23 cellular contexts compared by ENCODE assay signal in the genomic region with DNA sequence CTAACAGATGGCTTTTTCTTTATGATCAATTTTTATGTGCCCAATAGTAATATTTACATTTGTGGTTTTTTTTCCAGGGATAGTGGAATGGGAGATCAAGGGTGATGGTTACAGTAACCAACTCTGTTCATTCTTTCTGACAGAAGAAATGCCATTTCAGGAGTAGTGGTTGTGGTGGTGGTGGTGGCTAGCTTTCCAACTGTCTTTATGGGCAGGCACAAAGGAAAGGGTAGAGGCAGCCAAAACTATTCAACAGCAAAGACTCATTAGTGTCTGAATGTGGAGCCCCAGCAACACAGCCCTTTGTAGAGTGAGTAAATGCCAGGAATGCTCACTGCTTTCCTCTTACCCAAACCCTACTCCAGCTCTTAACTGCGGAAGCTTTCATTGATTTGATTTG.
"Had no signal": no experiment of that assay in that cellular context is flagged by ENCODE, and none has a peak within 500 bp of the region (broad histone marks: within the 10 kb centered on the region; RNA-seq: fewer than 3 reads in every experiment).

No MANE protein-coding gene starts in this region.

- H3K27ac Mint-ChIP-seq: activated CD4-positive, alpha-beta T cell treated with anti-CD3 and anti-CD28 coated beads for 36 hours; activated naive CD8-positive, alpha-beta T cell treated with anti-CD3 and anti-CD28 coated beads, Interleukin-2, amount 10 ng/mL, durations not matched to agents 7 days and 5 days; activated T-helper 2 cell treated with anti-CD3 and anti-CD28 coated beads, Interferon-gamma antibody, Interleukin-2, Interleukin-4, amounts not matched to agents 10 μg/mL and 5 μg/mL and 100 μg/mL, durations not matched to agents 14 hours and 24 hours and 36 hours; dendritic cell treated with granulocyte-macrophage colony-stimulating factor and Interleukin-4, amounts not matched to agents 40 ng/mL and 50 ng/mL, for 4 days; naive thymus-derived CD8-positive, alpha-beta T cell; stimulated activated memory B cell treated with anti-CD40 and anti-IgM and Interleukin-4, amounts not matched to agents 10 μg/mL and 1 μg/mL and 100 μg/mL, for 72 hours; type B pancreatic cell had no signal

- H3K36me3 Mint-ChIP-seq: activated naive CD8-positive, alpha-beta T cell treated with anti-CD3 and anti-CD28 coated beads, Interleukin-2, amount 10 ng/mL, durations not matched to agents 7 days and 5 days; naive thymus-derived CD8-positive, alpha-beta T cell; stimulated activated memory B cell treated with anti-CD40 and anti-IgM and Interleukin-4, amounts not matched to agents 10 μg/mL and 1 μg/mL and 100 μg/mL, for 72 hours; type B pancreatic cell had no signal

- ATAC-seq: activated CD4-positive, alpha-beta T cell treated with anti-CD3 and anti-CD28 coated beads for 36 hours; esophagus mucosa; foreskin keratinocyte; left lung; naive thymus-derived CD8-positive, alpha-beta T cell; stimulated activated memory B cell treated with anti-CD40 and anti-IgM and Interleukin-4, amounts not matched to agents 10 μg/mL and 1 μg/mL and 100 μg/mL, for 72 hours had no signal

- H3K9me3 Mint-ChIP-seq: activated naive CD8-positive, alpha-beta T cell treated with anti-CD3 and anti-CD28 coated beads, Interleukin-2, amount 10 ng/mL, durations not matched to agents 7 days and 5 days; activated T-helper 2 cell treated with anti-CD3 and anti-CD28 coated beads, Interferon-gamma antibody, Interleukin-2, Interleukin-4, amounts not matched to agents 10 μg/mL and 5 μg/mL and 100 μg/mL, durations not matched to agents 14 hours and 24 hours and 36 hours had no signal

- H3K4me3 Mint-ChIP-seq: activated CD4-positive, alpha-beta T cell treated with anti-CD3 and anti-CD28 coated beads for 36 hours; activated naive CD8-positive, alpha-beta T cell treated with anti-CD3 and anti-CD28 coated beads, Interleukin-2, amount 10 ng/mL, durations not matched to agents 7 days and 5 days; dendritic cell treated with granulocyte-macrophage colony-stimulating factor and Interleukin-4, amounts not matched to agents 40 ng/mL and 50 ng/mL, for 4 days; naive thymus-derived CD8-positive, alpha-beta T cell; stimulated activated memory B cell treated with anti-CD40 and anti-IgM and Interleukin-4, amounts not matched to agents 10 μg/mL and 1 μg/mL and 100 μg/mL, for 72 hours; type B pancreatic cell had no signal

- H3K4me3 ChIP-seq: breast epithelium, left lung, sigmoid colon, spleen, testis had no signal

- H3K27me3 Mint-ChIP-seq: activated CD4-positive, alpha-beta T cell treated with anti-CD3 and anti-CD28 coated beads for 36 hours; activated naive CD8-positive, alpha-beta T cell treated with anti-CD3 and anti-CD28 coated beads, Interleukin-2, amount 10 ng/mL, durations not matched to agents 7 days and 5 days; dendritic cell treated with granulocyte-macrophage colony-stimulating factor and Interleukin-4, amounts not matched to agents 40 ng/mL and 50 ng/mL, for 4 days; stimulated activated memory B cell treated with anti-CD40 and anti-IgM and Interleukin-4, amounts not matched to agents 10 μg/mL and 1 μg/mL and 100 μg/mL, for 72 hours; type B pancreatic cell had no signal

- DNase-seq: activated CD4-positive, alpha-beta T cell treated with anti-CD3 and anti-CD28 coated beads for 36 hours; activated CD4-positive, alpha-beta T cell treated with anti-CD3 and anti-CD28 coated beads, Interleukin-2, amount 50 U/mL, for 48 hours; activated naive CD4-positive, alpha-beta T cell treated with Interleukin-2 at 50 U/mL for 16 hours; activated naive CD8-positive, alpha-beta T cell treated with anti-CD3 and anti-CD28 coated beads, Interleukin-2, amount 10 ng/mL, durations not matched to agents 7 days and 5 days; activated T-cell treated with anti-CD3 and anti-CD28 coated beads, Interleukin-2, amount 50 U/mL, for 1 hour; amygdala; cerebellar nuclear complex; effector CD8-positive, alpha-beta T cell; foreskin keratinocyte; glutamatergic neuron; hippocampal formation; left lung; naive thymus-derived CD8-positive, alpha-beta T cell; sigmoid colon; spleen; stimulated activated CD4-positive, alpha-beta T cell treated with anti-CD3 and anti-CD28 coated beads, Interleukin-4, amount 100 ng/mL, for 4 hours; testis had no signal

- H3K4me1 Mint-ChIP-seq: activated CD4-positive, alpha-beta T cell treated with anti-CD3 and anti-CD28 coated beads for 36 hours; activated naive CD8-positive, alpha-beta T cell treated with anti-CD3 and anti-CD28 coated beads, Interleukin-2, amount 10 ng/mL, durations not matched to agents 7 days and 5 days; naive thymus-derived CD8-positive, alpha-beta T cell; stimulated activated memory B cell treated with anti-CD40 and anti-IgM and Interleukin-4, amounts not matched to agents 10 μg/mL and 1 μg/mL and 100 μg/mL, for 72 hours had no signal
